ENCODE assay signal across 8 cellular contexts in genomic region chr9:136399176-136400037, GRCh38. TPM values are rescaled to one million over a fixed set of nuclear protein-coding genes. Genes with fewer than 3 reads are reported as not detected.
DNase-seq lines count a peak whose midpoint lies in the region; ATAC-seq and TF ChIP-seq lines count a peak whose summit lies in the region.

No MANE protein-coding gene starts in this region.

- ATAC-seq in HG03103 (IDR thresholded peaks at IDR 0.05; ENCODE audit: low read depth, unreplicated experiment) (peak; percentile 15), GM21367 (IDR thresholded peaks at IDR 0.05; ENCODE audit: unreplicated experiment) (no peak)

- peak overlapping the region; percentile 87 for H3K4me3 ChIP-seq in choroid plexus epithelial cell (ENCODE audit: low read depth, low read length)

- DNase-seq in DMS53 (lab: John Stamatoyannopoulos, UW), result peak; percentile 66
- DNase-seq in DMS53 treated with DMSO at 0.1 percent for 48 hours (lab: John Stamatoyannopoulos, UW; ENCODE audit: unreplicated experiment), result no peak
- DNase-seq in T-helper 22 cell (ENCODE audit: low read depth), result peak; percentile 34
- peak; percentile 28 for DNase-seq in choroid plexus epithelial cell (ENCODE audit: low read depth)
- peak; percentile 18 to 35 for DNase-seq in lung microvascular endothelial cell (ENCODE audit: low read depth in 2 of 2)
- peak in 1 of 49 donors; percentile 50 for DNase-seq in substantia nigra (lab: John Stamatoyannopoulos, UW)

- H3K27ac ChIP-seq in substantia nigra (ENCODE audit: low read depth, low read length, poor library complexity, severe bottlenecking), result peak overlapping the region; percentile 45

- TF ChIP-seq CTCF in choroid plexus epithelial cell (conservative IDR thresholded peaks at IDR 0.05; ENCODE audit: low read depth, low read length), result no peak

RNA-seq across cellular contexts. Expression of gene SNAPC4, which starts 0.6 kb away (rescaled TPM):
- 3.0 and 3.7 TPM in 2 replicates for total RNA-seq in lung microvascular endothelial cell

RNA-seq across cellular contexts. Expression of gene ENTR1, which starts 11.0 kb away (rescaled TPM):
- 14.2 and 22.0 TPM in 2 replicates for total RNA-seq in lung microvascular endothelial cell

RNA-seq across cellular contexts. Expression of gene PMPCA, which starts 11.1 kb away (rescaled TPM):
- 30.3 and 30.4 TPM in 2 replicates for total RNA-seq in lung microvascular endothelial cell

RNA-seq across cellular contexts. Expression of gene CARD9, which starts 25.9 kb away (rescaled TPM):
- total RNA-seq in lung microvascular endothelial cell, result under 0.01 and 0.44 TPM in 2 replicates

RNA-seq across cellular contexts. Expression of gene DNLZ, which starts 35.9 kb away (rescaled TPM):
- total RNA-seq in lung microvascular endothelial cell, result 14.6 and 14.9 TPM in 2 replicates
